Comparison of ENCODE assay signal across 26 cellular contexts in the genomic region with DNA sequence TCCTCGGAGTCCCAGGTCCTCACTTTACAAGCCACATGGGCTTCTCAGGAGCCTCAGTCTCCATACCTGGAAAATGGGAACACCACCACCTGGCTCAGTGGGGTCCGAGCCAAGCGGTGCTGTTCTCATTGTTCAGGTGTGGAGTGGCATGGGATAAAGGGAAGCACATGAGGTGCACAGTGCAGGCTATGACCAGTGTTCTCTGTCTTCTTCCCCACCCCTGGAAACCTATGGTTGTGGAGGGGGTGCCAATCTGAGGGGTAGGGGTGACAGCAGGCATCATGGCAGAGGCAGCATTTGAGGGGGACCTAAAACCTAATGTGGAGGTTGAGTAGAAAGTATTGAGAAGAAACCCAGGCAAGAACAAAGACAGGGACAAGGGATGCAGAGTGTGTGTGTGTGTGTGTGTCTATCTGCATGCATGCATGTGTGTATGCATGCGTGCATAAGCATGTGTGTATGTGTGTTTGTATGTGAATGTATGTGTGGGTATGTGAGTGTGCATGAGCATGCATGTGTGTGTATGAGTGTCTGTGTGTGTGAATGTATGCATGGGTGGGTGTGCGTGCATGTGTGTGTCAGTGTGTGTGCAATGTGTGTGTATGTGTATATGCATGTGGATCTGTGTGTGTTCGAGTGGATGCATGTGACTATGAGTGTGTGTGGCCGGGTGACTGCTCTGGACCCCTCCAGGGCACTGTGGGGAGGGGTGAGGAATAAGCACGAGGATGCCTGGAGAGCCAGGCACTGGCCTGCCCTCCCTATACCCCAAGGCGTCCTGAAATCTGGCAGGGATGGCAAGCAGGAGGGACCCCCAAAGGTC. TPM values are rescaled to one million over a fixed set of nuclear protein-coding genes. Genes with fewer than 3 reads are reported as not detected.
DNase-seq lines count a peak whose midpoint lies in the region; ATAC-seq, FAIRE-seq and TF ChIP-seq lines count a peak whose summit lies in the region.
"Had no signal": no experiment of that assay in that cellular context is flagged by ENCODE, and none has a peak within 500 bp of the region (broad histone marks: within the 10 kb centered on the region; RNA-seq: fewer than 3 reads in every experiment).

No MANE protein-coding gene starts in this region.

- H2AFZ ChIP-seq in GM12878 (ENCODE audit: control insufficient read depth, low read depth, low read length), result no peak overlapping the region

- in situ Hi-C loops in GM12878 (cut with MboI), result no loop called here

- no peaks in the 10 kb centered on the region for H3K4me1 Mint-ChIP-seq in nephron
- peaks cover 4% of the 10 kb centered on the region for H3K4me1 Mint-ChIP-seq in activated CD4-positive, alpha-beta memory T cell treated with anti-CD3 and anti-CD28 coated beads for 36 hours (ENCODE audit: low read depth)

- H3K9me3 ChIP-seq in right atrium auricular region (no peaks in the 10 kb centered on the region), GM12878 (replicated peaks; ENCODE audit: control insufficient read depth, insufficient read depth, low read length) (peaks cover 5% of the 10 kb centered on the region; the same call in 1 of the 3 replicates)

- SMC1A ChIA-PET in GM12878 (lab: Charles Lee; ENCODE audit: uncharacterized antibody, unreplicated experiment), result no interaction called here

- no peaks in the 10 kb centered on the region for H4K20me1 ChIP-seq in GM12878 (ENCODE audit: control insufficient read depth, insufficient read depth)

- TF ChIP-seq RAD21 in GM12878 (IDR thresholded peaks at IDR 0.05; ENCODE audit: insufficient read depth, low read depth, low read length), result no peak

- intact Hi-C loops in Right ventricle myocardium superior (cut with DNase I), result no loop called here
- intact Hi-C loops in GM12878 (cut with micrococcal nuclease; ENCODE audit: unreplicated experiment), result no loop called here
- intact Hi-C loops in activated CD4-positive, alpha-beta memory T cell treated with anti-CD3 and anti-CD28 coated beads for 36 hours (cut with micrococcal nuclease), result no loop called here

- 18% methylated on average over 9 of the region's 9 CpGs for WGBS in GM12878 (ENCODE audit: insufficient coverage, insufficient replicate concordance, low lambda C conversion rate, missing lambda C conversion rate)

- H3K27ac ChIP-seq in right atrium auricular region (no peak overlapping the region), GM12878 (ENCODE audit: control insufficient read depth, insufficient read depth) (no peak overlapping the region)

- H3K36me3 ChIP-seq in right atrium auricular region (no peaks in the 10 kb centered on the region), GM12878 (ENCODE audit: control insufficient read depth in 2 of 2, insufficient read depth in 2 of 2, low read length in 1 of 2) (no peaks in the 10 kb centered on the region)

- H3K4me3 Mint-ChIP-seq in nephron, result peak overlapping the region in 2 of 3 experiments; percentile 51 to 67
- H3K4me3 Mint-ChIP-seq in activated CD4-positive, alpha-beta memory T cell treated with anti-CD3 and anti-CD28 coated beads for 36 hours, result no peak overlapping the region
- H3K4me3 Mint-ChIP-seq: activated CD8-positive, alpha-beta T cell treated with anti-CD3 and anti-CD28 coated beads, Interleukin-2, amount 10 ng/mL, durations not matched to agents 7 days and 5 days had no signal

- RAD21 ChIA-PET in GM12878 (lab: Charles Lee; ENCODE audit: unreplicated experiment), result no interaction called here

- POLR2A ChIA-PET in GM12878 (lab: Charles Lee), result no interaction called here
- POLR2A ChIA-PET in activated CD4-positive, alpha-beta memory T cell treated with anti-CD3 and anti-CD28 coated beads for 36 hours (lab: Charles Lee), result no interaction called here

- BruUV-seq in GM12878 (replicated peaks; lab: Mats Ljungman, UMichigan), result no TSS peak

- CTCF ChIA-PET in GM12878 (lab: Yijun Ruan, JAX), result no interaction called here
- CTCF ChIA-PET in activated CD4-positive, alpha-beta memory T cell treated with anti-CD3 and anti-CD28 coated beads for 36 hours (lab: Charles Lee), result no interaction called here

- no peak for TF ChIP-seq EP300 in GM12878 (IDR thresholded peaks at IDR 0.05; ENCODE audit: borderline replicate concordance in 1 of 2, control insufficient read depth in 1 of 2, low read depth in 2 of 2, low read length in 2 of 2)

- no peak overlapping the region for H3K27ac Mint-ChIP-seq in nephron
- no peak overlapping the region for H3K27ac Mint-ChIP-seq in activated CD4-positive, alpha-beta memory T cell treated with anti-CD3 and anti-CD28 coated beads for 36 hours
- H3K27ac Mint-ChIP-seq: activated CD8-positive, alpha-beta T cell treated with anti-CD3 and anti-CD28 coated beads, Interleukin-2, amount 10 ng/mL, durations not matched to agents 7 days and 5 days had no signal

- H3K4me2 ChIP-seq in GM12878 (ENCODE audit: control insufficient read depth, insufficient read depth), result no peak overlapping the region

- no peaks in the 10 kb centered on the region for H3K79me2 ChIP-seq in GM12878 (ENCODE audit: control insufficient read depth, insufficient read depth, low read length)

- DNase-seq in Right ventricle myocardium superior, result peak; percentile 20
- DNase-seq in right atrium auricular region (ENCODE audit: low spot score), result no peak
- no peak for DNase-seq in GM12878 (ENCODE audit: low read depth, low spot score)
- DNase-seq in urothelium cell line (ENCODE audit: low spot score), result no peak
- DNase-seq in foreskin fibroblast, result no peak
- no peak for DNase-seq in activated CD4-positive, alpha-beta memory T cell treated with anti-CD3 and anti-CD28 coated beads for 36 hours
- DNase-seq in DMS53 treated with DMSO at 0.1 percent for 48 hours (lab: John Stamatoyannopoulos, UW; ENCODE audit: unreplicated experiment), result no peak
- DNase-seq: activated CD8-positive, alpha-beta T cell treated with anti-CD3 and anti-CD28 coated beads, Interleukin-2, amount 10 ng/mL, durations not matched to agents 7 days and 5 days; C1 segment of cervical spinal cord; effector CD4-positive, alpha-beta T cell; HCEC 1CT; MV-4-11; NCI-H2171 treated with DMSO at 0.1 percent for 48 hours; stimulated activated CD4-positive, alpha-beta T cell treated with anti-CD3 and anti-CD28 coated beads, Interleukin-15, amount 100 ng/mL, for 24 hours; T1000 had no signal

- peaks cover 42% of the 10 kb centered on the region for H3K27me3 Mint-ChIP-seq in nephron (ENCODE audit: low read depth)
- H3K27me3 Mint-ChIP-seq in activated CD4-positive, alpha-beta memory T cell treated with anti-CD3 and anti-CD28 coated beads for 36 hours, result peaks cover 10% of the 10 kb centered on the region

- no peak overlapping the region for H3K9ac ChIP-seq in GM12878 (ENCODE audit: control insufficient read depth, insufficient read depth, low read length)

- TF ChIP-seq CTCF in right atrium auricular region (IDR thresholded peaks at IDR 0.05) (no peak), GM12878 (IDR thresholded peaks at IDR 0.05 in 2 of 3, conservative IDR thresholded peaks at IDR 0.05 in 1 of 3; ENCODE audit: control insufficient read depth in 2 of 3, extremely low read depth in 1 of 3, insufficient read depth in 1 of 3, low read depth in 3 of 3, low read length in 3 of 3) (no peak), nephron (IDR thresholded peaks at IDR 0.05; ENCODE audit: unreplicated experiment in 3 of 3) (no peak), foreskin fibroblast (IDR thresholded peaks at IDR 0.05; ENCODE audit: low read depth, low read length) (no peak)

- H3K4me3 ChIP-seq in right atrium auricular region (no peak overlapping the region), GM12878 (no peak overlapping the region), foreskin fibroblast (ENCODE audit: low read depth in 1 of 2, low read length in 2 of 2) (no peak overlapping the region)

- FAIRE-seq in GM12878 (lab: Jason Lieb, UNC) (no peak), urothelium cell line (lab: Jason Lieb, UNC) (peak; percentile 5)
- FAIRE-seq: frontal cortex, GM18507, kidney had no signal

- ATAC-seq in Right ventricle myocardium superior (ENCODE audit: poor library complexity) (no peak), GM12878 (no peak)
- ATAC-seq: activated CD8-positive, alpha-beta T cell treated with anti-CD3 and anti-CD28 coated beads, Interleukin-2, amount 10 ng/mL, durations not matched to agents 7 days and 5 days; esophagus mucosa; right cardiac atrium had no signal

- H3K36me3 Mint-ChIP-seq in nephron (ENCODE audit: low read depth), result peaks cover 29% of the 10 kb centered on the region
- H3K36me3 Mint-ChIP-seq in activated CD4-positive, alpha-beta memory T cell treated with anti-CD3 and anti-CD28 coated beads for 36 hours, result no peaks in the 10 kb centered on the region

- H3K9me3 Mint-ChIP-seq in nephron, result peaks cover 25% of the 10 kb centered on the region
- peaks cover 8% of the 10 kb centered on the region for H3K9me3 Mint-ChIP-seq in activated CD4-positive, alpha-beta memory T cell treated with anti-CD3 and anti-CD28 coated beads for 36 hours

- H3K4me1 ChIP-seq in right atrium auricular region (peaks cover 0 to 22% of the 10 kb centered on the region in 2 donors), GM12878 (ENCODE audit: control insufficient read depth, insufficient read depth, low read length) (no peaks in the 10 kb centered on the region)

- H3K27me3 ChIP-seq in right atrium auricular region (peaks cover 0 to 4% of the 10 kb centered on the region in 2 donors), GM12878 (replicated peaks in 1 of 2; ENCODE audit: control insufficient read depth in 2 of 2, insufficient read depth in 2 of 2, low read length in 1 of 2) (peaks cover 2 to 4% of the 10 kb centered on the region in 2 experiments; a peak in 3 of 4 replicates)

- no peak for TF ChIP-seq POLR2A in GM12878 (IDR thresholded peaks at IDR 0.05; ENCODE audit: low read depth, low read length)

RNA-seq across cellular contexts. Expression of gene KIF1A, which starts 4.0 kb away (rescaled TPM):
- 0.65 TPM for total RNA-seq in Right ventricle myocardium superior
- 10 to 100 TPM; 41.8 to 43.7 TPM for total RNA-seq in right atrium auricular region
- not detected in 2 replicates for total RNA-seq in GM12878 (2013; cell fraction: nucleolus; rRNA removed)
- total RNA-seq in GM12878 (2014; rRNA removed), result 0.06 TPM in 1 of 2 replicates, not detected in the other
- total RNA-seq in GM12878 (2014; rRNA removed; fragmentation: Illumina TruSeq; extraction: Trizol), result not detected in 2 replicates
- 0.51 and 0.95 TPM in 2 replicates for total RNA-seq in GM12878 (2021)
- polyA plus RNA-seq in GM12878 (2011; ENCODE audit: low read depth), result 0.42 TPM
- not detected in 2 replicates for polyA plus RNA-seq in GM12878 (2011; rRNA removed)
- 0.03 and 0.05 TPM in 2 replicates for polyA plus RNA-seq in GM12878 (2011; cell fraction: cytosol; rRNA removed)
- 0.13 and 0.31 TPM in 2 replicates for polyA plus RNA-seq in GM12878 (2011; cell fraction: nucleus; rRNA removed)
- polyA plus RNA-seq in GM12878 (2012), result 0.11 and 0.23 TPM in 2 replicates
- not detected in 2 replicates for polyA plus RNA-seq in GM12878 (2014; fragmentation: Illumina TruSeq; extraction: Trizol)
- not detected for polyA plus RNA-seq in GM12878 (2014; fragmentation: Nextera tagmentation; extraction: Ambion mirVana)
- 0.04 TPM in 1 of 2 replicates, not detected in the other for polyA plus RNA-seq in GM12878 (2014; rRNA removed)
- under 1 TPM; 0.04 to 0.18 TPM for polyA plus RNA-seq in GM12878 (2016; fragmentation: Nextera tagmentation; extraction: Ambion mirVana)
- not detected in 2 replicates for polyA minus RNA-seq in GM12878 (2011; rRNA and poly(A)+ RNA removed)
- not detected in 2 replicates for polyA minus RNA-seq in GM12878 (2011; cell fraction: cytosol; rRNA and poly(A)+ RNA removed)
- 0.19 TPM in 1 of 2 replicates, not detected in the other for polyA minus RNA-seq in GM12878 (2011; cell fraction: nucleus; rRNA and poly(A)+ RNA removed)
- 1 to 10 TPM; 3.3 to 3.8 TPM for total RNA-seq in activated CD4-positive, alpha-beta memory T cell treated with anti-CD3 and anti-CD28 coated beads for 36 hours
- polyA plus RNA-seq: AG04450 had no signal

RNA-seq across cellular contexts. Expression of gene AGXT, which starts 52.7 kb away (rescaled TPM):
- total RNA-seq in Right ventricle myocardium superior, result not detected
- total RNA-seq in right atrium auricular region, result not detected
- total RNA-seq in GM12878 (2013; cell fraction: nucleolus; rRNA removed), result not detected in 2 replicates
- not detected in 2 replicates for total RNA-seq in GM12878 (2014; rRNA removed)
- total RNA-seq in GM12878 (2014; rRNA removed; fragmentation: Illumina TruSeq; extraction: Trizol), result not detected in 2 replicates
- total RNA-seq in GM12878 (2021), result 0.18 and 0.19 TPM in 2 replicates
- not detected for polyA plus RNA-seq in GM12878 (2011; ENCODE audit: low read depth)
- not detected in 2 replicates for polyA plus RNA-seq in GM12878 (2011; rRNA removed)
- not detected in 2 replicates for polyA plus RNA-seq in GM12878 (2011; cell fraction: cytosol; rRNA removed)
- polyA plus RNA-seq in GM12878 (2011; cell fraction: nucleus; rRNA removed), result not detected in 2 replicates
- not detected in 2 replicates for polyA plus RNA-seq in GM12878 (2012)
- polyA plus RNA-seq in GM12878 (2014; fragmentation: Illumina TruSeq; extraction: Trizol), result not detected in 2 replicates
- polyA plus RNA-seq in GM12878 (2014; fragmentation: Nextera tagmentation; extraction: Ambion mirVana), result not detected
- polyA plus RNA-seq in GM12878 (2014; rRNA removed), result not detected in 2 replicates
- not detected for polyA plus RNA-seq in GM12878 (2016; fragmentation: Nextera tagmentation; extraction: Ambion mirVana)
- polyA minus RNA-seq in GM12878 (2011; rRNA and poly(A)+ RNA removed), result not detected in 2 replicates
- not detected in 2 replicates for polyA minus RNA-seq in GM12878 (2011; cell fraction: cytosol; rRNA and poly(A)+ RNA removed)
- not detected in 2 replicates for polyA minus RNA-seq in GM12878 (2011; cell fraction: nucleus; rRNA and poly(A)+ RNA removed)
- total RNA-seq in activated CD4-positive, alpha-beta memory T cell treated with anti-CD3 and anti-CD28 coated beads for 36 hours, result not detected
- total RNA-seq: activated CD8-positive, alpha-beta T cell treated with anti-CD3 and anti-CD28 coated beads, Interleukin-2, amount 10 ng/mL, durations not matched to agents 7 days and 5 days; chondrocyte; esophagus mucosa; frontal cortex; lung microvascular endothelial cell; myocyte; right cardiac atrium; urinary bladder had no signal
- polyA plus RNA-seq: AG04450 had no signal

Comparison
In these comparisons a context has a peak if more than half of its experiments do, and no peak if none do; other contexts are left out.
1. RNA of gene KIF1A, which starts 4.0 kb away (total RNA-seq): 41.8 to 43.7 TPM in right atrium auricular region; 3.3 to 3.8 TPM in activated CD4-positive, alpha-beta memory T cell treated with anti-CD3 and anti-CD28 coated beads for 36 hours, 0.65 TPM in Right ventricle myocardium superior (single experiment) and 0.06 to 0.95 TPM in GM12878; every median in the first group is over 4 times any median in the second.